12 cellular contexts compared by ENCODE assay signal in the genomic region with DNA sequence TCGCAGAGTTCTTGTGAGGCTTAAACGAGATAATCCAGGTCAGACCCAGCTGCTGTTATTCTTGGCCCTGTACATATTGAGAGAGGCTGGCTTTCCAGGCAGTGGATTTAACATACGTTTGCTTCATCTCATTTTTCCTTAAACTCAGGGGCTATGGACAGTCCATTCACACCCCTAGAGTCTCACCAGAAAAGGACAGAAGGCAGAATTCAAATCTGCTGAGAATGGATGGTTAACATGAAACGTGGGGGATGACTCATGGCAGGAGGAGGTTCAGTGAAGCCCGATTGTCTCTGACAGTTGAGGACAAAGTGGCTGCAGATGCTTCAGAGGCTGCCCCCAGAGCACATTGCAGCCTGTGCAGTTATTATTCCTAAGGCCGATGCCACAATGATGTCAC. TPM values are rescaled to one million over a fixed set of nuclear protein-coding genes. Genes with fewer than 3 reads are reported as not detected.
DNase-seq lines count a peak whose midpoint lies in the region; TF ChIP-seq lines count a peak whose summit lies in the region.
"Had no signal": no experiment of that assay in that cellular context is flagged by ENCODE, and none has a peak within 500 bp of the region (broad histone marks: within the 10 kb centered on the region; RNA-seq: fewer than 3 reads in every experiment).

No MANE protein-coding gene starts in this region.

- peaks cover 86% of the 10 kb centered on the region for H3K4me1 Mint-ChIP-seq in chondrocyte (ENCODE audit: low read depth)

- H2AFZ ChIP-seq in smooth muscle cell (ENCODE audit: low read depth), result no peak overlapping the region

- no peaks in the 10 kb centered on the region for H3K9me3 Mint-ChIP-seq in chondrocyte (ENCODE audit: low read depth)

- WGBS in smooth muscle cell (ENCODE audit: low lambda C conversion rate), result 31% methylated on average over 6 of the region's 6 CpGs

- no peaks in the 10 kb centered on the region for H3K27me3 Mint-ChIP-seq in chondrocyte (ENCODE audit: low read depth)

- TF ChIP-seq CTCF in chondrocyte (IDR thresholded peaks at IDR 0.05), result peak; percentile 26
- TF ChIP-seq CTCF in smooth muscle cell (IDR thresholded peaks at IDR 0.05; ENCODE audit: borderline replicate concordance, insufficient read depth, poor library complexity, severe bottlenecking), result no peak

- H3F3A ChIP-seq in smooth muscle cell (ENCODE audit: low read depth), result no peaks in the 10 kb centered on the region

- H3K36me3 Mint-ChIP-seq in chondrocyte (ENCODE audit: low read depth), result peaks cover 4% of the 10 kb centered on the region

- peak overlapping the region; percentile 76 for H3K27ac Mint-ChIP-seq in chondrocyte (ENCODE audit: unreplicated experiment)

- H3K9me3 ChIP-seq in smooth muscle cell (replicated peaks; ENCODE audit: low read depth), result no peaks in the 10 kb centered on the region
- H3K9me3 ChIP-seq: ovary had no signal

- no peak overlapping the region for H3K4me3 ChIP-seq in smooth muscle cell
- H3K4me3 ChIP-seq: ovary had no signal

- peak overlapping the region; percentile 69 for H3K27ac ChIP-seq in smooth muscle cell (ENCODE audit: low read depth)
- H3K27ac ChIP-seq: ovary had no signal

- no peaks in the 10 kb centered on the region for H3K36me3 ChIP-seq in smooth muscle cell (ENCODE audit: low read depth)
- H3K36me3 ChIP-seq: ovary had no signal

- DNase-seq in NCI-H2227 (lab: John Stamatoyannopoulos, UW; ENCODE audit: unreplicated experiment) (peak; percentile 16), NCI-H2227 treated with DMSO at 0.1 percent for 48 hours (lab: John Stamatoyannopoulos, UW) (no peak), NCI-H69 (lab: John Stamatoyannopoulos, UW) (peak; percentile 97), chondrocyte (ENCODE audit: low spot score) (no peak), smooth muscle cell (lab: John Stamatoyannopoulos, UW; ENCODE audit: unreplicated experiment) (no peak), amygdala (lab: John Stamatoyannopoulos, UW) (no peak), RPMI8226 (no peak)
- no peak for DNase-seq in activated naive CD4-positive, alpha-beta T cell treated with Interleukin-2 at 50 U/mL for 16 hours
- DNase-seq: foreskin melanocyte, left ventricle myocardium superior, ovary, T-helper 2 cell had no signal

- peaks cover 38% of the 10 kb centered on the region for H3K79me2 ChIP-seq in smooth muscle cell (ENCODE audit: low read depth)

- peak overlapping the region; percentile 60 for H3K4me2 ChIP-seq in smooth muscle cell

- H3K27me3 ChIP-seq in smooth muscle cell (ENCODE audit: low read depth), result no peaks in the 10 kb centered on the region
- H3K27me3 ChIP-seq: ovary had no signal

- peaks cover 10% of the 10 kb centered on the region for H4K20me1 ChIP-seq in smooth muscle cell (ENCODE audit: low read depth)

- no peak overlapping the region for H3K9ac ChIP-seq in smooth muscle cell (ENCODE audit: low read depth)

- peaks cover 13% of the 10 kb centered on the region for H3K4me1 ChIP-seq in smooth muscle cell (ENCODE audit: low read depth)

- H3K4me3 Mint-ChIP-seq in chondrocyte (ENCODE audit: unreplicated experiment), result no peak overlapping the region

RNA-seq across cellular contexts. Expression of a gene that starts 39.4 kb away (rescaled TPM):
- total RNA-seq in chondrocyte (140 to 237 TPM (median 226 TPM) in 3 replicates), smooth muscle cell (63.3 and 76.5 TPM in 2 replicates)
- polyA plus RNA-seq in smooth muscle cell, result 25.6 and 29.1 TPM in 2 replicates

Comparison
In these comparisons a context has a peak if more than half of its experiments do, and no peak if none do; other contexts are left out.
1. DNase-seq: peak in NCI-H2227 (single experiment) and NCI-H69 (single experiment); none in NCI-H2227 treated with DMSO at 0.1 percent for 48 hours (single experiment), chondrocyte (single experiment), smooth muscle cell (single experiment), amygdala (0 of 56), activated naive CD4-positive, alpha-beta T cell treated with Interleukin-2 at 50 U/mL for 16 hours (single experiment) and RPMI8226 (single experiment).